In genomic region chr2:43312751-43313641, GRCh38 we compare ENCODE assay signal across 1 cellular context.
TF ChIP-seq lines count a peak whose summit lies in the region.

No MANE protein-coding gene starts in this region.

TF ChIP-seq in HCT116, 20 proteins besides CTCF, POLR2A, EP300 and RAD21 (continued from another document):
- TF ChIP-seq ZBTB33 (IDR thresholded peaks at IDR 0.05; ENCODE audit: extremely low read depth, insufficient replicate concordance, low read length) = no peak
- no peak for TF ChIP-seq ZNF274 (IDR thresholded peaks at IDR 0.05; ENCODE audit: low read depth, low read length)
- TF ChIP-seq ZFX (IDR thresholded peaks at IDR 0.05) = no peak
- TF ChIP-seq EZH2phosphoT487 (IDR thresholded peaks at IDR 0.05; ENCODE audit: borderline replicate concordance) = no peak
- TF ChIP-seq EGR1 (IDR thresholded peaks at IDR 0.05; ENCODE audit: low read depth) = no peak
- TF ChIP-seq FOSL1 (IDR thresholded peaks at IDR 0.05; ENCODE audit: low read depth) = 0 out of 2 replicates have a peak, but pooled peaks have one; percentile 25
- TF ChIP-seq POLR2AphosphoS5 (IDR thresholded peaks at IDR 0.05; ENCODE audit: low read depth, low read length) = no peak
- TF ChIP-seq EZH2 (IDR thresholded peaks at IDR 0.05) = no peak
- no peak for TF ChIP-seq MAX (IDR thresholded peaks at IDR 0.05)
- TF ChIP-seq JUND (IDR thresholded peaks at IDR 0.05) = peak; percentile 47; the same call in 1 of the 2 replicates
- no peak for TF ChIP-seq REST (IDR thresholded peaks at IDR 0.05; ENCODE audit: low read depth)
- TF ChIP-seq ELF1 (IDR thresholded peaks at IDR 0.05; ENCODE audit: borderline replicate concordance, low read depth) = 0 out of 2 replicates have a peak, but pooled peaks have one; percentile 14
- TF ChIP-seq CEBPB (IDR thresholded peaks at IDR 0.05; ENCODE audit: low read depth) = peak; percentile 42; the same call in 1 of the 2 replicates
